In the genomic region with DNA sequence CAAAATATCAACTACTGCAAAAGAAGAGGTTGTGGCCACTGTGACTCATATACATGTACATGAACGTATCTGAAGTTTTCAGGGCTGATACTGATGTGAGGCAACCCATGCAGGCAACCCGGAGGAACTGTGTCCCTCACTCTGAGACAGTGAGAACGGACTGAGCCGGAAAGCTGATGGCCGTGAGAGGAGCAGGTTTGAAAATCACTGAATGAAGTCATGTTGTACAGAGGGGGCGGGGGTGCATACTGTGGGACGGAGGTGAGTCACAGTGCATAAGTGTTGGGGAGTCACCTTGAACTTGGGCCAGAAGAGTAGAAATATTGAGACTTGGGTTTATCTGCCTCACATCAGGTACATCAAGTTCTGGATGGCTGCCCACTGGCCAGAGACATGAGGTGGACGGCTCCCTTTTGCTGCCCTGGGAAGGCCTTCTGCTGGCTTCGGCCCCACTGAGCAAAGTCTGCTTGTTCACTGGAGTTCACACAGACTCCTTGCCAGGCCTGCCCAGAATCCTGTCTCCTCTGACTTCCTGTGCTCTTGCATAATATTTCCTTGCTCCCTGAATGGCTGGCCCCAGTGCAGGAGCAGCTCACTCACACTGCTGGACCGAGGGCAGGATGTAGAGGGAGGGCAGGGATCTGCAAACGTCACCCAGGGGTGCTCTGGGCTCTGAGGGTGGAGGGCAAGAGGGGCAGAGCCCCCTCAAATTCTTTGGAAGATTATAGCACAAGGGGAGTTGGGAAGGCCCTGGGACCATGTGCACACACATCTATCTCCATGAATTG, we compare ENCODE assay signal across 8 cellular contexts. TPM values are rescaled to one million over a fixed set of nuclear protein-coding genes. Genes with fewer than 3 reads are reported as not detected.
A peak's percentile ranks its signal among the peaks of the same experiment; 100 is the strongest.
DNase-seq lines count a peak whose midpoint lies in the region; ATAC-seq and TF ChIP-seq lines count a peak whose summit lies in the region.

No MANE protein-coding gene starts in this region.

- H3K27ac ChIP-seq in DND-41 (ENCODE audit: low read length), result no peak overlapping the region
- peak overlapping the region in 40 of 59 donors; percentile 8 to 84 (median 57) for H3K27ac ChIP-seq in dorsolateral prefrontal cortex
- peak overlapping the region; percentile 74 for H3K27ac ChIP-seq in muscle layer of duodenum (ENCODE audit: low read length)

- H4K20me1 ChIP-seq in DND-41 (ENCODE audit: insufficient read depth, low read length), result no peaks in the 10 kb centered on the region

- no peak overlapping the region for H3K9ac ChIP-seq in DND-41 (ENCODE audit: low read depth, low read length)

- H3K9me3 ChIP-seq in DND-41 (ENCODE audit: insufficient read depth, low read length, severe bottlenecking) (no peaks in the 10 kb centered on the region), muscle layer of duodenum (ENCODE audit: control insufficient read depth in 1 of 2, low read length in 2 of 2) (no peaks in the 10 kb centered on the region)

- TF ChIP-seq CTCF in DND-41 (IDR thresholded peaks at IDR 0.05; ENCODE audit: borderline replicate concordance, extremely low read depth, low read length, poor library complexity, severe bottlenecking) (no peak), dorsolateral prefrontal cortex (IDR thresholded peaks at IDR 0.05 in 54 of 56, conservative IDR thresholded peaks at IDR 0.05 in 2 of 56; ENCODE audit: low read depth in 1 of 56, partially characterized antibody in 56 of 56) (peak in 1 of 56 donors; percentile 7)

- intact Hi-C loops in dorsolateral prefrontal cortex (cut with DNase I), result no loop called here

- no peak overlapping the region for H3K4me2 ChIP-seq in DND-41 (ENCODE audit: insufficient read depth, low read length)

- DNase-seq in DND-41 (no peak), NOMO-1 treated with DMSO at 0.1 percent for 48 hours (lab: John Stamatoyannopoulos, UW; ENCODE audit: unreplicated experiment) (peak; percentile 32), dorsolateral prefrontal cortex (peak in 2 of 10 donors; percentile 39 to 56), NCI-H1694 (lab: John Stamatoyannopoulos, UW) (no peak), NCI-H82 (lab: John Stamatoyannopoulos, UW) (no peak), NCI-H187 treated with DMSO at 0.1 percent for 48 hours (lab: John Stamatoyannopoulos, UW) (no peak), NCI-H524 (lab: John Stamatoyannopoulos, UW) (no peak)

- no peaks in the 10 kb centered on the region; the same call in 1 of the 2 replicates for H3K4me1 ChIP-seq in DND-41 (ENCODE audit: insufficient read depth, low read length)
- peaks cover 5 to 21% of the 10 kb centered on the region in 2 donors for H3K4me1 ChIP-seq in muscle layer of duodenum (ENCODE audit: control insufficient read depth in 1 of 2, insufficient read depth in 2 of 2, low read length in 2 of 2)

- H3K79me2 ChIP-seq in DND-41 (ENCODE audit: insufficient read depth, low read length), result no peaks in the 10 kb centered on the region

- H3K36me3 ChIP-seq in DND-41 (ENCODE audit: insufficient read depth, low read length) (no peaks in the 10 kb centered on the region), muscle layer of duodenum (ENCODE audit: control insufficient read depth in 1 of 2, insufficient read depth in 2 of 2, low read length in 2 of 2) (no peaks in the 10 kb centered on the region)

- peak; percentile 54; the same call in 2 of the 3 replicates for ATAC-seq in DND-41 (ENCODE audit: insufficient read depth, low read depth)

- H3K4me3 ChIP-seq in DND-41 (ENCODE audit: low read depth in 1 of 2, low read length in 2 of 2), result no peak overlapping the region
- H3K4me3 ChIP-seq in dorsolateral prefrontal cortex, result no peak overlapping the region
- no peak overlapping the region for H3K4me3 ChIP-seq in muscle layer of duodenum (ENCODE audit: low read depth in 1 of 2, low read length in 2 of 2)

- H3K27me3 ChIP-seq in DND-41 (ENCODE audit: insufficient read depth, low read length, poor library complexity) (no peaks in the 10 kb centered on the region), dorsolateral prefrontal cortex (peaks cover 0 to 5% (median 0%) of the 10 kb centered on the region in 45 donors), muscle layer of duodenum (ENCODE audit: low read depth, low read length) (no peaks in the 10 kb centered on the region)

- H2AFZ ChIP-seq in DND-41 (ENCODE audit: low read depth, low read length), result no peak overlapping the region

RNA-seq across cellular contexts. Expression of a gene that starts 18.1 kb away (rescaled TPM):
- 100 to 1,000 TPM in 100 of 120 experiments, 10 to 100 TPM in 20; 63.6 to 481 (median 129) TPM for total RNA-seq in dorsolateral prefrontal cortex
